Comparison of ENCODE assay signal across 1 cellular context in the genomic region with DNA sequence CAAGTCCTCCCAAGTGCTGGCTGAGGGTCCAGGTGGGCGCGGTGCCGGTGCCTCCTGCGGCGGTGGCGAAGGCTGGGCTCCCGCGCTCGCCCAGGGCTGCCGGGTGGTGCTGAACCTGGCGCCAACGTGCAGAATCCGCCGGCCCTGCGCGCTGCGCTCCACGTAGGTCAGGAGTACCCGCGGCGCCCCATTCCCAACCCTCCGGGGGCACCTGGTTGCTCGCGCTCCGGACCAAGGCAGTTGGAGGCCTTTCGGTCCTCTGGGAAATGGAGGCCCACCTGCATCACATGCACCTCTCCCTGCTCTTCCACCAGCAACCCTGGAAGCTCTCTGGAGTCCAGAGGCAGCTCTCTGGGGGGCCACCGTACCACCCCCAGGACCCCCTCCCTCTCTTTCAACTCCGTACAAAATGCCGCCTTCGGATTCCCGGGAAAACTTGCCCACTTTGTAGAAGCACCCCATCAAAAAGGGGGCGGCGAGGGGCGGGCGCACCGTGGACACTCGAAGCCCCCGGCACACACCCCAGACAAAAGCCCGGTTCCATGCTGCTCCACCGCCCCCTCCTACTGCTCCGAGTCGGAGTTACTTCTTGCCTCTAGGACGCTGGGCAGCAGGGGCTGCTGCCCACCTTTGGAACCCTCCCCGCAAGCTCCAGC.
TF ChIP-seq lines count a peak whose summit lies in the region.

No MANE protein-coding gene starts in this region.

TF ChIP-seq in GM23338, 12 proteins besides CTCF, POLR2A, EP300 and RAD21 (continued from another document):
- TF ChIP-seq, protein P1, sequence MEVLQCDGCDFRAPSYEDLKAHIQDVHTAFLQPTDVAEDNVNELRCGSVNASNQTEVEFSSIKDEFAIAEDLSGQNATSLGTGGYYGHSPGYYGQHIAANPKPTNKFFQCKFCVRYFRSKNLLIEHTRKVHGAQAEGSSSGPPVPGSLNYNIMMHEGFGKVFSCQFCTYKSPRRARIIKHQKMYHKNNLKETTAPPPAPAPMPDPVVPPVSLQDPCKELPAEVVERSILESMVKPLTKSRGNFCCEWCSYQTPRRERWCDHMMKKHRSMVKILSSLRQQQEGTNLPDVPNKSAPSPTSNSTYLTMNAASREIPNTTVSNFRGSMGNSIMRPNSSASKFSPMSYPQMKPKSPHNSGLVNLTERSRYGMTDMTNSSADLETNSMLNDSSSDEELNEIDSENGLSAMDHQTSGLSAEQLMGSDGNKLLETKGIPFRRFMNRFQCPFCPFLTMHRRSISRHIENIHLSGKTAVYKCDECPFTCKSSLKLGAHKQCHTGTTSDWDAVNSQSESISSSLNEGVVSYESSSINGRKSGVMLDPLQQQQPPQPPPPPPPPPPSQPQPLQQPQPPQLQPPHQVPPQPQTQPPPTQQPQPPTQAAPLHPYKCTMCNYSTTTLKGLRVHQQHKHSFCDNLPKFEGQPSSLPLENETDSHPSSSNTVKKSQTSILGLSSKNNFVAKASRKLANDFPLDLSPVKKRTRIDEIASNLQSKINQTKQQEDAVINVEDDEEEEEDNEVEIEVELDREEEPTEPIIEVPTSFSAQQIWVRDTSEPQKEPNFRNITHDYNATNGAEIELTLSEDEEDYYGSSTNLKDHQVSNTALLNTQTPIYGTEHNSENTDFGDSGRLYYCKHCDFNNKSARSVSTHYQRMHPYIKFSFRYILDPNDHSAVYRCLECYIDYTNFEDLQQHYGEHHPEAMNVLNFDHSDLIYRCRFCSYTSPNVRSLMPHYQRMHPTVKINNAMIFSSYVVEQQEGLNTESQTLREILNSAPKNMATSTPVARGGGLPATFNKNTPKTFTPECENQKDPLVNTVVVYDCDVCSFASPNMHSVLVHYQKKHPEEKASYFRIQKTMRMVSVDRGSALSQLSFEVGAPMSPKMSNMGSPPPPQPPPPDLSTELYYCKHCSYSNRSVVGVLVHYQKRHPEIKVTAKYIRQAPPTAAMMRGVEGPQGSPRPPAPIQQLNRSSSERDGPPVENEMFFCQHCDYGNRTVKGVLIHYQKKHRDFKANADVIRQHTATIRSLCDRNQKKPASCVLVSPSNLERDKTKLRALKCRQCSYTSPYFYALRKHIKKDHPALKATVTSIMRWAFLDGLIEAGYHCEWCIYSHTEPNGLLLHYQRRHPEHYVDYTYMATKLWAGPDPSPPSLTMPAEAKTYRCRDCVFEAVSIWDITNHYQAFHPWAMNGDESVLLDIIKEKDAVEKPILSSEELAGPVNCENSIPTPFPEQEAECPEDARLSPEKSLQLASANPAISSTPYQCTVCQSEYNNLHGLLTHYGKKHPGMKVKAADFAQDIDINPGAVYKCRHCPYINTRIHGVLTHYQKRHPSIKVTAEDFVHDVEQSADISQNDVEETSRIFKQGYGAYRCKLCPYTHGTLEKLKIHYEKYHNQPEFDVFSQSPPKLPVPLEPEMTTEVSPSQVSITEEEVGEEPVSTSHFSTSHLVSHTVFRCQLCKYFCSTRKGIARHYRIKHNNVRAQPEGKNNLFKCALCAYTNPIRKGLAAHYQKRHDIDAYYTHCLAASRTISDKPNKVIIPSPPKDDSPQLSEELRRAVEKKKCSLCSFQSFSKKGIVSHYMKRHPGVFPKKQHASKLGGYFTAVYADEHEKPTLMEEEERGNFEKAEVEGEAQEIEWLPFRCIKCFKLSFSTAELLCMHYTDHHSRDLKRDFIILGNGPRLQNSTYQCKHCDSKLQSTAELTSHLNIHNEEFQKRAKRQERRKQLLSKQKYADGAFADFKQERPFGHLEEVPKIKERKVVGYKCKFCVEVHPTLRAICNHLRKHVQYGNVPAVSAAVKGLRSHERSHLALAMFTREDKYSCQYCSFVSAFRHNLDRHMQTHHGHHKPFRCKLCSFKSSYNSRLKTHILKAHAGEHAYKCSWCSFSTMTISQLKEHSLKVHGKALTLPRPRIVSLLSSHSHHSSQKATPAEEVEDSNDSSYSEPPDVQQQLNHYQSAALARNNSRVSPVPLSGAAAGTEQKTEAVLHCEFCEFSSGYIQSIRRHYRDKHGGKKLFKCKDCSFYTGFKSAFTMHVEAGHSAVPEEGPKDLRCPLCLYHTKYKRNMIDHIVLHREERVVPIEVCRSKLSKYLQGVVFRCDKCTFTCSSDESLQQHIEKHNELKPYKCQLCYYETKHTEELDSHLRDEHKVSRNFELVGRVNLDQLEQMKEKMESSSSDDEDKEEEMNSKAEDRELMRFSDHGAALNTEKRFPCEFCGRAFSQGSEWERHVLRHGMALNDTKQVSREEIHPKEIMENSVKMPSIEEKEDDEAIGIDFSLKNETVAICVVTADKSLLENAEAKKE (CRISPR knock-in tag; IDR thresholded peaks at IDR 0.05) = no peak
- no peak for TF ChIP-seq EZH2phosphoT487 (IDR thresholded peaks at IDR 0.05; ENCODE audit: unreplicated experiment)
- no peak for TF ChIP-seq JUNB (IDR thresholded peaks at IDR 0.05; ENCODE audit: unreplicated experiment)
- no peak for TF ChIP-seq CREB1 (CRISPR knock-in tag; IDR thresholded peaks at IDR 0.05; ENCODE audit: low read depth)
- TF ChIP-seq, protein P2, sequence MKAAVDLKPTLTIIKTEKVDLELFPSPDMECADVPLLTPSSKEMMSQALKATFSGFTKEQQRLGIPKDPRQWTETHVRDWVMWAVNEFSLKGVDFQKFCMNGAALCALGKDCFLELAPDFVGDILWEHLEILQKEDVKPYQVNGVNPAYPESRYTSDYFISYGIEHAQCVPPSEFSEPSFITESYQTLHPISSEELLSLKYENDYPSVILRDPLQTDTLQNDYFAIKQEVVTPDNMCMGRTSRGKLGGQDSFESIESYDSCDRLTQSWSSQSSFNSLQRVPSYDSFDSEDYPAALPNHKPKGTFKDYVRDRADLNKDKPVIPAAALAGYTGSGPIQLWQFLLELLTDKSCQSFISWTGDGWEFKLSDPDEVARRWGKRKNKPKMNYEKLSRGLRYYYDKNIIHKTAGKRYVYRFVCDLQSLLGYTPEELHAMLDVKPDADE (IDR thresholded peaks at IDR 0.05) = no peak
- TF ChIP-seq NANOG (IDR thresholded peaks at IDR 0.05; ENCODE audit: borderline replicate concordance) = no peak
- TF ChIP-seq POLR2AphosphoS5 (IDR thresholded peaks at IDR 0.05; ENCODE audit: low read depth) = no peak
